Comparison of ENCODE assay signal across 12 cellular contexts in the genomic region with DNA sequence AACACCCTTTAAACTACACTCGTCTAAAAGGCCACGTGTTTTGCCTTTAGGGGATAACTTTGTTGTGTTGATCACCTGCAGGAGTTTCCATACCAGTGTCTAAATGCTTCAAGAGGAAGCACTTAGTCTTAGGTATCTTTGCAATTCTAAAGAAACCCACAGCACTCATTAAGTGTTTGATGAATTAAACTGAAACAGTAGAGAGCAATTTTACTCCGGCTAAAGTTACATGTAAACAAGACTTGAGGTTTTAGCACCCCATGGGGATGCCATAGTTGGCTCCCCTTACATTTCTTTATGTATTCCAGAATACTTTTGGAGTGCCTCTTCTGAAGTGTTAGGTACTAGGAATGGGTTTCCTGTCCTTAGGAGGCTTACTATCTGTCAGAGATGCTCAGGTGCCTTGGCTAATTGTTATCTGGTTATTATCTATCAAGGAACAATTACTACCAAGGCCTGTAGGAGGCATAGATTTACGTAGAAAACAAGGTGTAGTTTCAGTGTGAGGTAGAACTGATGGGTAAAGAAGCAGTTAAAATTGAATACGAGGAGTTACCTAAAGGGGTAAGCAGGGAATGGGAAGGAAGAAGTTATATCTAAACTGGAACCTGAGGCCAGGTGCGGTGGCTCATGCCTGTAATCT.
"Had no signal": no experiment of that assay in that cellular context is flagged by ENCODE, and none has a peak within 500 bp of the region (broad histone marks: within the 10 kb centered on the region; RNA-seq: fewer than 3 reads in every experiment).

No MANE protein-coding gene starts in this region.

- H3K4me3 ChIP-seq: lower lobe of right lung had no signal

- H3K9me3 Mint-ChIP-seq: activated naive CD4-positive, alpha-beta T cell treated with anti-CD3 and anti-CD28 coated beads, Interleukin-2, amount 50 U/mL, for 72 hours; immature natural killer cell had no signal

- H3K4me1 ChIP-seq: lower lobe of right lung had no signal

- H3K36me3 ChIP-seq: lower lobe of right lung had no signal

- H3K9me3 ChIP-seq: lower lobe of right lung had no signal

- ATAC-seq: activated CD4-positive, CD25-positive, alpha-beta regulatory T cell treated with anti-CD3 and anti-CD28 coated beads, Interleukin-2, amount 50 U/mL, for 24 hours; activated naive CD4-positive, alpha-beta T cell treated with anti-CD3 and anti-CD28 coated beads, Interleukin-2, amount 50 U/mL, for 72 hours; left cardiac atrium; lower lobe of right lung had no signal

- H3K4me1 Mint-ChIP-seq: immature natural killer cell had no signal

- H3K4me3 Mint-ChIP-seq: immature natural killer cell had no signal

- H3K27ac ChIP-seq: lower lobe of right lung had no signal

- H3K36me3 Mint-ChIP-seq: activated naive CD4-positive, alpha-beta T cell treated with anti-CD3 and anti-CD28 coated beads, Interleukin-2, amount 50 U/mL, for 72 hours; immature natural killer cell had no signal

- H3K27ac Mint-ChIP-seq: immature natural killer cell had no signal

- DNase-seq: activated effector memory CD4-positive, alpha-beta T cell treated with anti-CD3 and anti-CD28 coated beads, Interleukin-2, amount 50 U/mL, for 16 hours; activated T-cell treated with anti-CD3 and anti-CD28 coated beads for 4 hours; anterior cingulate cortex; hypothalamus; immature natural killer cell; left cardiac atrium; lower lobe of right lung; midbrain; stimulated activated CD4-positive, alpha-beta T cell treated with anti-CD3 and anti-CD28 coated beads, Interleukin-15, amount 100 ng/mL, for 24 hours; stimulated activated CD4-positive, alpha-beta T cell treated with anti-CD3 and anti-CD28 coated beads, Interleukin-4, amount 100 ng/mL, for 4 hours had no signal
